Comparison of ENCODE assay signal across 8 cellular contexts in the genomic region with DNA sequence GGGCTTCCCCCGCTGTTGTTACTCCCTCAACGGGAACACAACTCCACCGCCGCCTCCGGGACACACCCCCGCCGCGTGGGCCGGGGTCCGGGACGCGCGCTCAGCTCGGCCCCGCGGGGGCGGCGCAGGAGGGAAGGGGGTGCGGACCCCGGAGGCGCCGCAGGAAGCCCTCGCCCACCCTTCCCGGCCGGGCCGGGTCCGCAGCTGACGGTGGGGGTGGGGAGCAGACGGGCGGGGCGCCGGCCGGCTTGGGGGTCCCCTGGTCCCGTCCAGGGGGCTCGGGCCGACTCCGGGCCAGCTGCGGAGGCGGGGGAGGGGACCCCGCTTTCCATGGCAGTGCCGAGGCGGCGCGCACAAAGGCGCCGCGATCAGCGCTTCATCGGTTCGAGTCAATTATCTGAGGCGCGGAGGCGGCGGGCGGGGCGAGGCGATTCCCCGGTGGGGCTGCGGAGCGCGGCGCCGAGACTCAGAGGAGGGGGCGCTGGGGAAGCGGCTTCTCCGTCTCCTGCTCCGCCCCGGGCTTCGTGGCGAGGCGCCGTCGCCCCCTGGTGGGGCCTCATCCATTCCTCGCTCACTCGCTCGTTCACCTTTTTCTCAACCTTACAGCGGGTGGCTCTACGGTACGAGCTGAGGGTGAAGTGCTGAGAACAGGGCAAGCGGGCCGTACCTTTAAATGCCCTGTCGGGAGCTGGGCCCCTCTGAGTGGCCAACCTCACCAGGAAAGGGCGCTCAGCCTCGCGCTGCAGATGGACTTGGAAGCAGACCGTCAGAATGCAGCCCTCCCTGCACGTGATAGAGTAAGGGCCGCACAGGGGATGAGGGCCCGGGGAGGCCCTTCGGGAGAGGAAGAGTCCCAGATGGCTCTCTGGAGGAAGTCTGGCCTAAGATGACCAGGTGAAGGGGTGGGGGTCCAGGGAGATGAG. TPM values are rescaled to one million over a fixed set of nuclear protein-coding genes. Genes with fewer than 3 reads are reported as not detected.
DNase-seq lines count a peak whose midpoint lies in the region; ATAC-seq, FAIRE-seq and TF ChIP-seq lines count a peak whose summit lies in the region.

No MANE protein-coding gene starts in this region.

- WGBS in sigmoid colon, 2 donors = 2% methylated on average over 90 of the region's 90 CpGs
- WGBS in small intestine, 3 donors = 2 to 4% (median 3%) methylated on average over 54 to 90 of the region's 90 CpGs

- TF ChIP-seq POLR2A in sigmoid colon (IDR thresholded peaks at IDR 0.05) = no peak

- peaks cover 38% of the 10 kb centered on the region for H3K27me3 Mint-ChIP-seq in activated naive CD4-positive, alpha-beta T cell treated with anti-CD3 and anti-CD28 coated beads, Interleukin-2, amount 50 U/mL, for 24 hours

- no peak for ATAC-seq in HG03025 (IDR thresholded peaks at IDR 0.05; ENCODE audit: low FRiP score, unreplicated experiment)

- intact Hi-C loops in sigmoid colon (cut with DNase I) = no loop called here

- peak overlapping the region; percentile 51 for H3K4me3 Mint-ChIP-seq in activated naive CD4-positive, alpha-beta T cell treated with anti-CD3 and anti-CD28 coated beads, Interleukin-2, amount 50 U/mL, for 24 hours

- no peaks in the 10 kb centered on the region for H3K36me3 Mint-ChIP-seq in activated naive CD4-positive, alpha-beta T cell treated with anti-CD3 and anti-CD28 coated beads, Interleukin-2, amount 50 U/mL, for 24 hours

- TF ChIP-seq CTCF in C4-2B (conservative IDR thresholded peaks at IDR 0.05) = peak; percentile 86
- peak in 1 of 2 donors; percentile 81 for TF ChIP-seq CTCF in right atrium auricular region (IDR thresholded peaks at IDR 0.05)
- peak in 1 of 4 experiments; percentile 44 for TF ChIP-seq CTCF in sigmoid colon (IDR thresholded peaks at IDR 0.05)

- H3K9me3 ChIP-seq in right atrium auricular region = no peaks in the 10 kb centered on the region
- H3K9me3 ChIP-seq in sigmoid colon = no peaks in the 10 kb centered on the region
- H3K9me3 ChIP-seq in small intestine (ENCODE audit: control insufficient read depth, low read depth) = no peaks in the 10 kb centered on the region

- no peaks in the 10 kb centered on the region for H3K4me1 Mint-ChIP-seq in activated naive CD4-positive, alpha-beta T cell treated with anti-CD3 and anti-CD28 coated beads, Interleukin-2, amount 50 U/mL, for 24 hours

- H3K27me3 ChIP-seq in right atrium auricular region (peaks cover 0 to 6% of the 10 kb centered on the region in 2 donors), sigmoid colon (peaks cover 6 to 64% (median 53%) of the 10 kb centered on the region in 3 donors), small intestine (ENCODE audit: control insufficient read depth in 2 of 2, insufficient read depth in 2 of 2, low read length in 2 of 2) (peaks cover 9 to 23% of the 10 kb centered on the region in 2 donors)

- H3K4me3 ChIP-seq in right atrium auricular region = peak overlapping the region; percentile 46 to 59
- H3K4me3 ChIP-seq in sigmoid colon = peak overlapping the region in 3 of 4 donors; percentile 32 to 41 (median 40)
- H3K4me3 ChIP-seq in small intestine (ENCODE audit: low read depth in 1 of 2, low read length in 2 of 2) = peak overlapping the region in 1 of 2 donors; percentile 35

- H3K36me3 ChIP-seq in right atrium auricular region (no peaks in the 10 kb centered on the region), sigmoid colon (no peaks in the 10 kb centered on the region), small intestine (ENCODE audit: control insufficient read depth in 2 of 2, insufficient read depth in 2 of 2, low read length in 2 of 2) (no peaks in the 10 kb centered on the region)

- H3K27ac Mint-ChIP-seq in activated naive CD4-positive, alpha-beta T cell treated with anti-CD3 and anti-CD28 coated beads, Interleukin-2, amount 50 U/mL, for 24 hours = no peak overlapping the region

- peaks cover 0 to 10% of the 10 kb centered on the region in 2 donors for H3K4me1 ChIP-seq in right atrium auricular region
- H3K4me1 ChIP-seq in sigmoid colon = peaks cover 0 to 12% (median 9%) of the 10 kb centered on the region in 4 donors
- H3K4me1 ChIP-seq in small intestine (ENCODE audit: control insufficient read depth in 2 of 2, insufficient read depth in 1 of 2, low read depth in 1 of 2, low read length in 1 of 2) = no peaks in the 10 kb centered on the region

- TF ChIP-seq EP300 in sigmoid colon (IDR thresholded peaks at IDR 0.05) = no peak

- H3K27ac ChIP-seq in C4-2B (no peak overlapping the region), right atrium auricular region (peak overlapping the region in 1 of 2 donors; percentile 35), sigmoid colon (no peak overlapping the region), small intestine (ENCODE audit: low read depth in 1 of 2, low read length in 1 of 2) (no peak overlapping the region)

- DNase-seq in HT-29 (ENCODE audit: low spot score) (peak; percentile 23), RPMI7951 (ENCODE audit: low read depth) (peak; percentile 17), right atrium auricular region (ENCODE audit: low spot score) (no peak), sigmoid colon (no peak), small intestine (no peak)

- H3K9me3 Mint-ChIP-seq in activated naive CD4-positive, alpha-beta T cell treated with anti-CD3 and anti-CD28 coated beads, Interleukin-2, amount 50 U/mL, for 24 hours = no peaks in the 10 kb centered on the region

- FAIRE-seq in small intestine (lab: Jason Lieb, UNC) = no peak

RNA-seq across cellular contexts. Expression of a gene that starts 40.0 kb away (rescaled TPM):
- total RNA-seq in HT-29 (2014; rRNA removed; shearing (Covaris generic)) = 21.2 and 33.7 TPM in 2 replicates
- total RNA-seq in RPMI7951 (2014; rRNA removed; shearing (Covaris generic)) = not detected in 2 replicates
- total RNA-seq in right atrium auricular region = 1 to 10 TPM; 1.3 to 2.6 TPM
- under 1 TPM in 2 of 4 donors, not detected in 2; 0.16 to 0.36 TPM for total RNA-seq in sigmoid colon
- polyA plus RNA-seq in sigmoid colon = 10 to 100 TPM in 1 of 3 donors, 1 to 10 TPM in 2; 3.0 to 15.1 (median 5.3) TPM
- polyA plus RNA-seq in small intestine = 10 to 100 TPM in 1 of 3 donors, 1 to 10 TPM in 2; 8.5 to 20.5 (median 8.8) TPM

RNA-seq across cellular contexts. Expression of a gene that starts 52.7 kb away (rescaled TPM):
- not detected in 2 replicates for total RNA-seq in HT-29 (2014; rRNA removed; shearing (Covaris generic))
- total RNA-seq in RPMI7951 (2014; rRNA removed; shearing (Covaris generic)) = not detected in 2 replicates
- total RNA-seq in right atrium auricular region (not detected), sigmoid colon (not detected)
- polyA plus RNA-seq in sigmoid colon (not detected), small intestine (not detected)

Comparison
In these comparisons a context has a peak if more than half of its experiments do, and no peak if none do; other contexts are left out.
1. DNase-seq: peak in HT-29 (single experiment) and RPMI7951 (single experiment); none in right atrium auricular region (single experiment), sigmoid colon (single experiment) and small intestine (single experiment).